Comparison of ENCODE assay signal across 8 cellular contexts in genomic region chr12:105107497-105108371, GRCh38. TPM values are rescaled to one million over a fixed set of nuclear protein-coding genes. Genes with fewer than 3 reads are reported as not detected.
DNase-seq lines count a peak whose midpoint lies in the region; ATAC-seq and TF ChIP-seq lines count a peak whose summit lies in the region.

A gene with protein sequence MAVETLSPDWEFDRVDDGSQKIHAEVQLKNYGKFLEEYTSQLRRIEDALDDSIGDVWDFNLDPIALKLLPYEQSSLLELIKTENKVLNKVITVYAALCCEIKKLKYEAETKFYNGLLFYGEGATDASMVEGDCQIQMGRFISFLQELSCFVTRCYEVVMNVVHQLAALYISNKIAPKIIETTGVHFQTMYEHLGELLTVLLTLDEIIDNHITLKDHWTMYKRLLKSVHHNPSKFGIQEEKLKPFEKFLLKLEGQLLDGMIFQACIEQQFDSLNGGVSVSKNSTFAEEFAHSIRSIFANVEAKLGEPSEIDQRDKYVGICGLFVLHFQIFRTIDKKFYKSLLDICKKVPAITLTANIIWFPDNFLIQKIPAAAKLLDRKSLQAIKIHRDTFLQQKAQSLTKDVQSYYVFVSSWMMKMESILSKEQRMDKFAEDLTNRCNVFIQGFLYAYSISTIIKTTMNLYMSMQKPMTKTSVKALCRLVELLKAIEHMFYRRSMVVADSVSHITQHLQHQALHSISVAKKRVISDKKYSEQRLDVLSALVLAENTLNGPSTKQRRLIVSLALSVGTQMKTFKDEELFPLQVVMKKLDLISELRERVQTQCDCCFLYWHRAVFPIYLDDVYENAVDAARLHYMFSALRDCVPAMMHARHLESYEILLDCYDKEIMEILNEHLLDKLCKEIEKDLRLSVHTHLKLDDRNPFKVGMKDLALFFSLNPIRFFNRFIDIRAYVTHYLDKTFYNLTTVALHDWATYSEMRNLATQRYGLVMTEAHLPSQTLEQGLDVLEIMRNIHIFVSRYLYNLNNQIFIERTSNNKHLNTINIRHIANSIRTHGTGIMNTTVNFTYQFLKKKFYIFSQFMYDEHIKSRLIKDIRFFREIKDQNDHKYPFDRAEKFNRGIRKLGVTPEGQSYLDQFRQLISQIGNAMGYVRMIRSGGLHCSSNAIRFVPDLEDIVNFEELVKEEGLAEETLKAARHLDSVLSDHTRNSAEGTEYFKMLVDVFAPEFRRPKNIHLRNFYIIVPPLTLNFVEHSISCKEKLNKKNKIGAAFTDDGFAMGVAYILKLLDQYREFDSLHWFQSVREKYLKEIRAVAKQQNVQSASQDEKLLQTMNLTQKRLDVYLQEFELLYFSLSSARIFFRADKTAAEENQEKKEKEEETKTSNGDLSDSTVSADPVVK (plus strand): TSS chr12:105107731. CDS start chr12:105107801, 70 bp downstream.

- peaks cover 29 to 46% (median 40%) of the 10 kb centered on the region in 11 experiments; a peak in 21 of 22 replicates for H4K20me1 ChIP-seq in BLaER1 treated with 17β-estradiol and CSF1 and Interleukin-3, amounts not matched to agents 10 nM and 100 nM

- H3K9me3 ChIP-seq in BLaER1 treated with 17β-estradiol and CSF1 and Interleukin-3, amounts not matched to agents 10 nM and 100 nM (replicated peaks in 1 of 11): peaks cover 0 to 16% (median 10%) of the 10 kb centered on the region in 11 experiments; a peak in 13 of 22 replicates
- no peaks in the 10 kb centered on the region for H3K9me3 ChIP-seq in colonic mucosa

- peak within 1 kb of the TSS; percentile 82 to 99 (median 91) for H3K4me2 ChIP-seq in BLaER1 treated with 17β-estradiol and CSF1 and Interleukin-3, amounts not matched to agents 10 nM and 100 nM

- peaks cover 16 to 19% (median 17%) of the 10 kb centered on the region in 11 experiments; a peak in 21 of 22 replicates for H3K36me3 ChIP-seq in BLaER1 treated with 17β-estradiol and CSF1 and Interleukin-3, amounts not matched to agents 10 nM and 100 nM
- no peaks in the 10 kb centered on the region for H3K36me3 ChIP-seq in colonic mucosa

- peak within 1 kb of the TSS; percentile 96 for H3K27ac Mint-ChIP-seq in activated CD4-positive, alpha-beta T cell treated with anti-CD3 and anti-CD28 coated beads, Interleukin-2, amount 10 ng/mL, durations not matched to agents 24 days and 14 days

- peaks cover 4% of the 10 kb centered on the region for H3K9me3 Mint-ChIP-seq in activated CD4-positive, alpha-beta T cell treated with anti-CD3 and anti-CD28 coated beads, Interleukin-2, amount 10 ng/mL, durations not matched to agents 24 days and 14 days

- H3K4me1 ChIP-seq in BLaER1 treated with 17β-estradiol and CSF1 and Interleukin-3, amounts not matched to agents 10 nM and 100 nM: peaks cover 0 to 35% (median 24%) of the 10 kb centered on the region in 10 experiments; a peak in 19 of 20 replicates
- peaks cover 7% of the 10 kb centered on the region for H3K4me1 ChIP-seq in colonic mucosa

- peak; percentile 75 for DNase-seq in NCI-H526 treated with DMSO at 0.1 percent for 48 hours (lab: John Stamatoyannopoulos, UW)
- DNase-seq in activated CD4-positive, alpha-beta T cell treated with anti-CD3 and anti-CD28 coated beads, Interleukin-2, amount 10 ng/mL, durations not matched to agents 24 days and 14 days: peak; percentile 99
- peak; percentile 97 for DNase-seq in colonic mucosa
- DNase-seq in left colon: peak; percentile 95 to 97
- peak; percentile 92 for DNase-seq in stimulated activated CD4-positive, alpha-beta T cell treated with anti-CD3 and anti-CD28 coated beads, Interleukin-1b, Interleukin-23, amount 100 ng/mL, for 48 hours

- peak within 1 kb of the TSS; percentile 96 for H3K4me3 Mint-ChIP-seq in activated CD4-positive, alpha-beta T cell treated with anti-CD3 and anti-CD28 coated beads, Interleukin-2, amount 10 ng/mL, durations not matched to agents 24 days and 14 days

- ATAC-seq in GM19328 (IDR thresholded peaks at IDR 0.05; ENCODE audit: unreplicated experiment): peak; percentile 90
- ATAC-seq in HG03469 (IDR thresholded peaks at IDR 0.05; ENCODE audit: unreplicated experiment): peak; percentile 63
- peak; percentile 98 for ATAC-seq in left colon

- H3K4me3 ChIP-seq in BLaER1 treated with 17β-estradiol and CSF1 and Interleukin-3, amounts not matched to agents 10 nM and 100 nM: peak within 1 kb of the TSS; percentile 70 to 92 (median 88)
- peak within 1 kb of the TSS; percentile 92 for H3K4me3 ChIP-seq in colonic mucosa

- H3K4me1 Mint-ChIP-seq in activated CD4-positive, alpha-beta T cell treated with anti-CD3 and anti-CD28 coated beads, Interleukin-2, amount 10 ng/mL, durations not matched to agents 24 days and 14 days: peaks cover 33% of the 10 kb centered on the region

- intact Hi-C loops in activated CD4-positive, alpha-beta T cell treated with anti-CD3 and anti-CD28 coated beads, Interleukin-2, amount 10 ng/mL, durations not matched to agents 24 days and 14 days (cut with micrococcal nuclease): loop anchor here (1.0 to 10.0 kb wide), 9 partner anchors 23 to 1140 kb away; partner anchors contain the start of genes ALDH1L2, APPL2, C12orf75 and CHST11
- intact Hi-C loops in colonic mucosa (cut with DNase I): no loop called here
- intact Hi-C loops in left colon (cut with DNase I, micrococcal nuclease): no loop called here

- H3K9ac ChIP-seq in BLaER1 treated with 17β-estradiol and CSF1 and Interleukin-3, amounts not matched to agents 10 nM and 100 nM: peak within 1 kb of the TSS; percentile 93 to 100 (median 99)
- H3K9ac ChIP-seq in colonic mucosa (ENCODE audit: low read depth in 2 of 2, low read length in 2 of 2): peak within 1 kb of the TSS; percentile 89 to 93

- TF ChIP-seq CTCF in colonic mucosa (IDR thresholded peaks at IDR 0.05): no peak

- H3K27me3 ChIP-seq in BLaER1 treated with 17β-estradiol and CSF1 and Interleukin-3, amounts not matched to agents 10 nM and 100 nM: peaks cover 0 to 5% (median 0%) of the 10 kb centered on the region in 11 experiments; a peak in 1 of 22 replicates
- no peaks in the 10 kb centered on the region for H3K27me3 ChIP-seq in colonic mucosa

- H3K36me3 Mint-ChIP-seq in activated CD4-positive, alpha-beta T cell treated with anti-CD3 and anti-CD28 coated beads, Interleukin-2, amount 10 ng/mL, durations not matched to agents 24 days and 14 days (ENCODE audit: low read depth): peaks cover 14% of the 10 kb centered on the region

- peaks cover 25% of the 10 kb centered on the region for H3K27me3 Mint-ChIP-seq in activated CD4-positive, alpha-beta T cell treated with anti-CD3 and anti-CD28 coated beads, Interleukin-2, amount 10 ng/mL, durations not matched to agents 24 days and 14 days

- H3K27ac ChIP-seq in BLaER1 treated with 17β-estradiol and CSF1 and Interleukin-3, amounts not matched to agents 10 nM and 100 nM: peak within 1 kb of the TSS; percentile 93 to 100 (median 99)
- H3K27ac ChIP-seq in colonic mucosa: peak within 1 kb of the TSS; percentile 100

RNA-seq across cellular contexts. Expression of the gene that starts here (rescaled TPM):
- 31.5 and 36.5 TPM in 2 replicates for total RNA-seq in activated CD4-positive, alpha-beta T cell treated with anti-CD3 and anti-CD28 coated beads, Interleukin-2, amount 10 ng/mL, durations not matched to agents 24 days and 14 days
- total RNA-seq in colonic mucosa (10 to 100 TPM; 27.2 to 40.9 TPM), left colon (10 to 100 TPM; 34.4 to 36.5 TPM)

Comparison
In these comparisons a context has a peak if more than half of its experiments do, and no peak if none do; other contexts are left out.
1. Peak in every context shown above with its lines: DNase-seq, ATAC-seq, H3K4me3 ChIP-seq and H3K27ac ChIP-seq.